Comparison of ENCODE assay signal across 19 cellular contexts in genomic region chr6:148967546-148967945, GRCh38.
A peak's percentile ranks its signal among the peaks of the same experiment; 100 is the strongest.
DNase-seq lines count a peak whose midpoint lies in the region; ATAC-seq and TF ChIP-seq lines count a peak whose summit lies in the region.
"Had no signal": no experiment of that assay in that cellular context is flagged by ENCODE, and none has a peak within 500 bp of the region (broad histone marks: within the 10 kb centered on the region; RNA-seq: fewer than 3 reads in every experiment).

No MANE protein-coding gene starts in this region.

- H3K9me3 ChIP-seq in osteoblast (ENCODE audit: low read depth, low read length) (no peaks in the 10 kb centered on the region), body of pancreas (no peaks in the 10 kb centered on the region)
- H3K9me3 ChIP-seq: BLaER1, left ventricle myocardium inferior, prostate gland, tibial artery had no signal

- H2AFZ ChIP-seq in osteoblast (ENCODE audit: low read length) = no peak overlapping the region

- WGBS in body of pancreas, 2 donors = 85 to 90% methylated on average over 6 of the region's 7 CpGs

- H3K9me3 Mint-ChIP-seq in WTC11 = no peaks in the 10 kb centered on the region
- H3K9me3 Mint-ChIP-seq: activated naive CD8-positive, alpha-beta T cell treated with anti-CD3 and anti-CD28 coated beads, Interleukin-2, amount 50 U/mL, for 24 hours had no signal

- DNase-seq in NCI-H2107 treated with DMSO at 0.1 percent for 48 hours (lab: John Stamatoyannopoulos, UW; ENCODE audit: unreplicated experiment) = peak; percentile 32
- no peak for DNase-seq in NCI-H2107 (lab: John Stamatoyannopoulos, UW)
- DNase-seq in WTC11 (ENCODE audit: low spot score) = peak; percentile 41
- DNase-seq in hypothalamus (lab: John Stamatoyannopoulos, UW) = peak in 38 of 51 donors; percentile 9 to 80 (median 44)
- DNase-seq in substantia nigra (lab: John Stamatoyannopoulos, UW) = peak in 34 of 49 donors; percentile 6 to 70 (median 37)
- DNase-seq in osteoblast (ENCODE audit: insufficient read length, low spot score, missing footprints) = no peak
- no peak for DNase-seq in body of pancreas
- DNase-seq: activated CD4-positive, CD25-positive, alpha-beta regulatory T cell treated with anti-CD3 and anti-CD28 coated beads, Interleukin-2, amount 50 U/mL, for 72 hours; activated naive CD8-positive, alpha-beta T cell treated with anti-CD3 and anti-CD28 coated beads, Interleukin-2, amount 50 U/mL, for 24 hours; central memory CD4-positive, alpha-beta T cell; left ventricle myocardium inferior; NCI-H1694; NCI-H510A treated with DMSO at 0.1 percent for 48 hours; stimulated activated CD4-positive, alpha-beta T cell treated with anti-CD3 and anti-CD28 coated beads, Interleukin-12 subunit alpha, Interleukin-12 subunit beta, amount 100 ng/mL, for 4 hours; tibial artery had no signal

- ATAC-seq in WTC11 (peak; percentile 20), GM18519 (IDR thresholded peaks at IDR 0.05; ENCODE audit: low FRiP score, unreplicated experiment) (no peak), body of pancreas (no peak)
- ATAC-seq: activated naive CD8-positive, alpha-beta T cell treated with anti-CD3 and anti-CD28 coated beads, Interleukin-2, amount 50 U/mL, for 24 hours had no signal

- H3K27me3 ChIP-seq in osteoblast (ENCODE audit: insufficient read depth, low read length) (no peaks in the 10 kb centered on the region), body of pancreas (no peaks in the 10 kb centered on the region)
- H3K27me3 ChIP-seq: BLaER1, tibial artery had no signal

- H3K4me3 ChIP-seq in osteoblast (ENCODE audit: insufficient read depth, low read length) (no peak overlapping the region), body of pancreas (no peak overlapping the region)
- H3K4me3 ChIP-seq: BLaER1, left ventricle myocardium inferior, prostate gland, tibial artery had no signal

- POLR2A ChIA-PET in WTC11 (lab: Charles Lee) = no interaction called here

- peak overlapping the region; percentile 65 for H3K27ac Mint-ChIP-seq in WTC11
- H3K27ac Mint-ChIP-seq: activated naive CD8-positive, alpha-beta T cell treated with anti-CD3 and anti-CD28 coated beads, Interleukin-2, amount 50 U/mL, for 24 hours had no signal

- H4K20me1 ChIP-seq in osteoblast (ENCODE audit: insufficient read depth, low read length) = no peaks in the 10 kb centered on the region

- peaks cover 30% of the 10 kb centered on the region for H3K4me1 ChIP-seq in osteoblast (ENCODE audit: insufficient read depth, low read length)
- peaks cover 6% of the 10 kb centered on the region for H3K4me1 ChIP-seq in body of pancreas
- H3K4me1 ChIP-seq: left ventricle myocardium inferior, prostate gland had no signal

- H3K4me2 ChIP-seq in osteoblast (ENCODE audit: insufficient read depth, low read length) = no peak overlapping the region
- H3K4me2 ChIP-seq: BLaER1 had no signal

- TF ChIP-seq CTCF in WTC11 (IDR thresholded peaks at IDR 0.05) (no peak), osteoblast (IDR thresholded peaks at IDR 0.05; ENCODE audit: extremely low read depth, low read depth, low read length) (no peak), body of pancreas (IDR thresholded peaks at IDR 0.05) (no peak)

- H3K27me3 Mint-ChIP-seq in WTC11 (ENCODE audit: low read depth) = no peaks in the 10 kb centered on the region
- H3K27me3 Mint-ChIP-seq: activated naive CD8-positive, alpha-beta T cell treated with anti-CD3 and anti-CD28 coated beads, Interleukin-2, amount 50 U/mL, for 24 hours had no signal

- H3K27ac ChIP-seq in substantia nigra (ENCODE audit: low read depth, low read length, poor library complexity, severe bottlenecking) (no peak overlapping the region), osteoblast (ENCODE audit: low read depth, low read length) (no peak overlapping the region), body of pancreas (no peak overlapping the region)
- H3K27ac ChIP-seq: 22Rv1, BLaER1, left ventricle myocardium inferior, prostate gland, tibial artery had no signal

- CTCF ChIA-PET in WTC11 (lab: Charles Lee) = interaction anchor here (7.7 kb wide), 1 partner anchor 390 kb away, joined by 40 read pairs; no protein-coding TSS in a partner anchor

- peaks cover 31% of the 10 kb centered on the region for H3K36me3 Mint-ChIP-seq in WTC11

- H3K36me3 ChIP-seq in osteoblast (ENCODE audit: insufficient read depth, low read length) (no peaks in the 10 kb centered on the region), body of pancreas (replicated peaks in 1 of 2; ENCODE audit: insufficient read depth in 1 of 2, low read depth in 2 of 2) (no peaks in the 10 kb centered on the region)
- H3K36me3 ChIP-seq: left ventricle myocardium inferior, prostate gland had no signal

- no peaks in the 10 kb centered on the region for H3K79me2 ChIP-seq in osteoblast (ENCODE audit: insufficient read depth, low read length)

- intact Hi-C loops in body of pancreas (cut with DNase I) = no loop called here

- no peak for TF ChIP-seq POLR2A in body of pancreas (IDR thresholded peaks at IDR 0.05)

- H3K4me3 Mint-ChIP-seq in WTC11 = no peak overlapping the region
- H3K4me3 Mint-ChIP-seq: activated naive CD8-positive, alpha-beta T cell treated with anti-CD3 and anti-CD28 coated beads, Interleukin-2, amount 50 U/mL, for 24 hours had no signal

- H3K4me1 Mint-ChIP-seq in WTC11 = peaks cover 88% of the 10 kb centered on the region
- H3K4me1 Mint-ChIP-seq: activated naive CD8-positive, alpha-beta T cell treated with anti-CD3 and anti-CD28 coated beads, Interleukin-2, amount 50 U/mL, for 24 hours had no signal

TF ChIP-seq in WTC11, 78 proteins besides CTCF, POLR2A, EP300 and RAD21:
- TF ChIP-seq ZNF121 (CRISPR knock-in tag; IDR thresholded peaks at IDR 0.05) = peak; percentile 97
- TF ChIP-seq CREB1 (CRISPR knock-in tag; IDR thresholded peaks at IDR 0.05) = no peak

Comparison
In these comparisons a context has a peak if more than half of its experiments do, and no peak if none do; other contexts are left out.
1. DNase-seq: peak in NCI-H2107 treated with DMSO at 0.1 percent for 48 hours (single experiment), WTC11 (single experiment), hypothalamus (38 of 51) and substantia nigra (34 of 49); none in NCI-H2107 (single experiment), osteoblast (single experiment) and body of pancreas (0 of 4).